8 cellular contexts compared by ENCODE assay signal in genomic region chr4:184660978-184661377, GRCh38.
"Had no signal": no experiment of that assay in that cellular context is flagged by ENCODE, and none has a peak within 500 bp of the region (broad histone marks: within the 10 kb centered on the region; RNA-seq: fewer than 3 reads in every experiment).

No MANE protein-coding gene starts in this region.

- H3K27ac ChIP-seq: GM23248, HL-60 had no signal

- H2AFZ ChIP-seq: GM23248 had no signal

- DNase-seq: GM23248, GOT3, H7, HFFc6, KG1 had no signal

- H3K9ac ChIP-seq: GM23248 had no signal

- H3K4me3 ChIP-seq: GM23248, HAP-1 had no signal

- H3K9me3 ChIP-seq: HAP-1 had no signal

- H3K4me1 ChIP-seq: HAP-1 had no signal

- ATAC-seq: HCT116 had no signal
